In genomic region chr7:894927-895450, GRCh38 we compare ENCODE assay signal across 14 cellular contexts. TPM values are rescaled to one million over a fixed set of nuclear protein-coding genes. Genes with fewer than 3 reads are reported as not detected.
DNase-seq lines count a peak whose midpoint lies in the region; ATAC-seq and TF ChIP-seq lines count a peak whose summit lies in the region.
"Had no signal": no experiment of that assay in that cellular context is flagged by ENCODE, and none has a peak within 500 bp of the region (broad histone marks: within the 10 kb centered on the region; RNA-seq: fewer than 3 reads in every experiment).

No MANE protein-coding gene starts in this region.

- intact Hi-C loops in natural killer cell (cut with micrococcal nuclease) = no loop called here
- intact Hi-C loops in esophagus squamous epithelium (cut with DNase I) = no loop called here

- peaks cover 9 to 13% of the 10 kb centered on the region in 2 donors for H3K4me1 Mint-ChIP-seq in natural killer cell treated with Interleukin-12 subunit alpha and Interleukin-12 subunit beta and Interleukin-15 and Interleukin-18, amount 100 ng/mL, for 72 hours (ENCODE audit: low read depth in 2 of 2)
- H3K4me1 Mint-ChIP-seq in natural killer cell (peaks cover 0 to 16% of the 10 kb centered on the region in 2 donors), chondrocyte (ENCODE audit: low read depth) (no peaks in the 10 kb centered on the region), progenitor cell of endocrine pancreas (ENCODE audit: low read depth) (no peaks in the 10 kb centered on the region)
- H3K4me1 Mint-ChIP-seq: B cell had no signal

- TF ChIP-seq CTCF in natural killer cell (IDR thresholded peaks at IDR 0.05) (no peak), chondrocyte (IDR thresholded peaks at IDR 0.05) (no peak), progenitor cell of endocrine pancreas (IDR thresholded peaks at IDR 0.05; ENCODE audit: unreplicated experiment) (no peak), esophagus squamous epithelium (IDR thresholded peaks at IDR 0.05) (no peak)

- H3K27me3 Mint-ChIP-seq in natural killer cell treated with Interleukin-12 subunit alpha and Interleukin-12 subunit beta and Interleukin-15 and Interleukin-18, amount 100 ng/mL, for 72 hours = no peaks in the 10 kb centered on the region
- H3K27me3 Mint-ChIP-seq in natural killer cell (ENCODE audit: low read depth in 2 of 2) (no peaks in the 10 kb centered on the region), chondrocyte (ENCODE audit: low read depth) (no peaks in the 10 kb centered on the region), progenitor cell of endocrine pancreas (no peaks in the 10 kb centered on the region)
- H3K27me3 Mint-ChIP-seq: B cell; CD4-positive, alpha-beta memory T cell; IgD-negative memory B cell had no signal

- no peak for ATAC-seq in natural killer cell treated with Interleukin-12 subunit alpha and Interleukin-12 subunit beta and Interleukin-15 and Interleukin-18, amount 100 ng/mL, for 72 hours
- ATAC-seq in natural killer cell = no peak
- no peak for ATAC-seq in HG03442 (IDR thresholded peaks at IDR 0.05; ENCODE audit: unreplicated experiment)
- ATAC-seq in GM21619 (IDR thresholded peaks at IDR 0.05; ENCODE audit: unreplicated experiment) = no peak

- no peaks in the 10 kb centered on the region for H3K9me3 Mint-ChIP-seq in natural killer cell treated with Interleukin-12 subunit alpha and Interleukin-12 subunit beta and Interleukin-15 and Interleukin-18, amount 100 ng/mL, for 72 hours
- no peaks in the 10 kb centered on the region for H3K9me3 Mint-ChIP-seq in natural killer cell
- H3K9me3 Mint-ChIP-seq in chondrocyte (ENCODE audit: low read depth) = no peaks in the 10 kb centered on the region
- no peaks in the 10 kb centered on the region for H3K9me3 Mint-ChIP-seq in progenitor cell of endocrine pancreas (ENCODE audit: low read depth)
- H3K9me3 Mint-ChIP-seq: IgD-negative memory B cell had no signal

- 100% methylated on average over 1 of the region's 21 CpGs for whole genome bisulfite sequencing in esophagus squamous epithelium, 2 donors

- H3K27ac Mint-ChIP-seq in natural killer cell treated with Interleukin-12 subunit alpha and Interleukin-12 subunit beta and Interleukin-15 and Interleukin-18, amount 100 ng/mL, for 72 hours = no peak overlapping the region
- peak overlapping the region in 1 of 2 donors; percentile 46 for H3K27ac Mint-ChIP-seq in natural killer cell
- H3K27ac Mint-ChIP-seq in chondrocyte (ENCODE audit: unreplicated experiment) = no peak overlapping the region
- H3K27ac Mint-ChIP-seq in progenitor cell of endocrine pancreas = peak overlapping the region; percentile 59
- H3K27ac Mint-ChIP-seq: B cell, IgD-negative memory B cell had no signal

- peaks cover 0 to 17% (median 4%) of the 10 kb centered on the region in 3 donors for H3K4me1 ChIP-seq in esophagus squamous epithelium

- H3K36me3 ChIP-seq in esophagus squamous epithelium = peaks cover 43 to 93% (median 48%) of the 10 kb centered on the region in 3 donors

- H3K27ac ChIP-seq in esophagus squamous epithelium = no peak overlapping the region
- H3K27ac ChIP-seq: GM23248 had no signal

- no peaks in the 10 kb centered on the region for H3K27me3 ChIP-seq in esophagus squamous epithelium

- H3K4me3 Mint-ChIP-seq in natural killer cell treated with Interleukin-12 subunit alpha and Interleukin-12 subunit beta and Interleukin-15 and Interleukin-18, amount 100 ng/mL, for 72 hours = no peak overlapping the region
- no peak overlapping the region for H3K4me3 Mint-ChIP-seq in natural killer cell
- no peak overlapping the region for H3K4me3 Mint-ChIP-seq in chondrocyte (ENCODE audit: unreplicated experiment)
- no peak overlapping the region for H3K4me3 Mint-ChIP-seq in progenitor cell of endocrine pancreas (ENCODE audit: low read depth)
- H3K4me3 Mint-ChIP-seq: B cell; CD4-positive, alpha-beta memory T cell; IgD-negative memory B cell had no signal

- no peaks in the 10 kb centered on the region for H3K9me3 ChIP-seq in esophagus squamous epithelium

- H3K4me3 ChIP-seq in esophagus squamous epithelium = no peak overlapping the region
- H3K4me3 ChIP-seq: GM23248 had no signal

- peaks cover 19% of the 10 kb centered on the region for H3K36me3 Mint-ChIP-seq in natural killer cell treated with Interleukin-12 subunit alpha and Interleukin-12 subunit beta and Interleukin-15 and Interleukin-18, amount 100 ng/mL, for 72 hours
- H3K36me3 Mint-ChIP-seq in natural killer cell (peaks cover 6% of the 10 kb centered on the region), chondrocyte (ENCODE audit: low read depth) (peaks cover 27% of the 10 kb centered on the region), progenitor cell of endocrine pancreas (ENCODE audit: insufficient read depth) (peaks cover 23% of the 10 kb centered on the region)

- TF ChIP-seq POLR2A in esophagus squamous epithelium (IDR thresholded peaks at IDR 0.05) = no peak

- DNase-seq in natural killer cell treated with Interleukin-12 subunit alpha and Interleukin-12 subunit beta and Interleukin-15 and Interleukin-18, amount 100 ng/mL, for 72 hours (ENCODE audit: low spot score) = peak; percentile 44
- DNase-seq in natural killer cell = no peak
- peak; percentile 62 for DNase-seq in chondrocyte (ENCODE audit: low spot score)
- no peak for DNase-seq in progenitor cell of endocrine pancreas (ENCODE audit: low spot score, unreplicated experiment)
- no peak for DNase-seq in esophagus squamous epithelium (lab: John Stamatoyannopoulos, UW)
- DNase-seq: C1 segment of cervical spinal cord, GF-D8, GM23248, H7 had no signal

RNA-seq across cellular contexts. Expression of gene GET4, which starts 18.6 kb away (rescaled TPM):
- 10 to 100 TPM; 42.8 to 44.5 TPM for total RNA-seq in natural killer cell treated with Interleukin-12 subunit alpha and Interleukin-12 subunit beta and Interleukin-15 and Interleukin-18, amount 100 ng/mL, for 72 hours
- 10 to 100 TPM; 69.3 to 81.6 (median 73.2) TPM for total RNA-seq in natural killer cell
- total RNA-seq in chondrocyte = 26.8 to 34.7 TPM (median 28.0 TPM) in 3 replicates
- total RNA-seq in progenitor cell of endocrine pancreas = 58.2 and 58.7 TPM in 2 replicates
- 10 to 100 TPM; 22.3 to 29.6 (median 27.8) TPM for total RNA-seq in esophagus squamous epithelium

RNA-seq across cellular contexts. Expression of gene ADAP1, which starts 59.5 kb away (rescaled TPM):
- 100 to 1,000 TPM in 1 of 2 donors, 10 to 100 TPM in 1; 70.6 to 161 TPM for total RNA-seq in natural killer cell treated with Interleukin-12 subunit alpha and Interleukin-12 subunit beta and Interleukin-15 and Interleukin-18, amount 100 ng/mL, for 72 hours
- total RNA-seq in natural killer cell (100 to 1,000 TPM in 1 of 3 donors, 10 to 100 TPM in 2; 87.2 to 117 (median 89.2) TPM), chondrocyte (3.9 to 7.0 TPM (median 6.7 TPM) in 3 replicates), progenitor cell of endocrine pancreas (10.3 and 10.7 TPM in 2 replicates), esophagus squamous epithelium (10 to 100 TPM in 2 of 4 donors, 1 to 10 TPM in 2; 6.0 to 13.7 (median 9.9) TPM)

Comparison
In these comparisons a context has a peak if more than half of its experiments do, and no peak if none do; other contexts are left out.
1. DNase-seq: peak in natural killer cell treated with Interleukin-12 subunit alpha and Interleukin-12 subunit beta and Interleukin-15 and Interleukin-18, amount 100 ng/mL, for 72 hours (single experiment) and chondrocyte (single experiment); none in natural killer cell (single experiment), progenitor cell of endocrine pancreas (single experiment) and esophagus squamous epithelium (single experiment).